Comparison of ENCODE assay signal across 13 cellular contexts in the genomic region with DNA sequence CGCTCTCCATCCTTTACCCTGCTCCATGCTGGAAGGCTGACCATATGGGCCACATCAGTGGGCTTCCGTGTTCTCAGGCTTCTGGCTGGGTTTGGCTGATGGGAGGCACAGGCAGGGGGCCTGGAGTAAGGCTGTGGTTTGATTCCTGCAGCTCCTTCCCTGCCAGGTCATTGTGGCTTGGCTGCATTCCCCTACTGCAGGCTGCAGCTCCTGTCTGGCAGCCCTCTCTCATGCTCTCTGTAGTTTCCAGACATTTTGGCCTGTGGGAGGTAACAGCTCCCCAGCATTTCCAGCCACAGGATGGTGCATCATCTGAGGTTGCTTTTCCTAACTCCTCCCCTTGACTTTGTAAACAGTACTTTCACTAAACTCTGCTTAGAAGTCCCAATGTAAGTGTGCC.
DNase-seq lines count a peak whose midpoint lies in the region; ATAC-seq and TF ChIP-seq lines count a peak whose summit lies in the region.
"Had no signal": no experiment of that assay in that cellular context is flagged by ENCODE, and none has a peak within 500 bp of the region (broad histone marks: within the 10 kb centered on the region; RNA-seq: fewer than 3 reads in every experiment).

No MANE protein-coding gene starts in this region.

- H3K4me1 Mint-ChIP-seq in activated CD4-positive, alpha-beta T cell treated with anti-CD3 and anti-CD28 coated beads for 36 hours: no peaks in the 10 kb centered on the region

- no peak overlapping the region for H3K4me3 Mint-ChIP-seq in activated CD4-positive, alpha-beta T cell treated with anti-CD3 and anti-CD28 coated beads for 36 hours

- H3K27me3 Mint-ChIP-seq in activated CD4-positive, alpha-beta T cell treated with anti-CD3 and anti-CD28 coated beads for 36 hours: peaks cover 2% of the 10 kb centered on the region

- DNase-seq in NCI-H2196 (lab: John Stamatoyannopoulos, UW; ENCODE audit: unreplicated experiment): peak; percentile 11
- no peak for DNase-seq in NCI-H2196 treated with DMSO at 0.1 percent for 48 hours (lab: John Stamatoyannopoulos, UW; ENCODE audit: unreplicated experiment)
- no peak for DNase-seq in RWPE2 (ENCODE audit: low spot score)
- peak; percentile 93 for DNase-seq in fibroblast of mammary gland (ENCODE audit: low read depth)
- DNase-seq in smooth muscle cell of the brain vasculature (ENCODE audit: low read depth, low spot score): peak; percentile 92
- DNase-seq in activated CD4-positive, alpha-beta T cell treated with anti-CD3 and anti-CD28 coated beads for 36 hours: no peak
- no peak for DNase-seq in HuH-7 (ENCODE audit: low spot score)
- DNase-seq: 8988T, NCI-H1694 treated with DMSO at 0.1 percent for 48 hours, sigmoid colon had no signal

- H3K36me3 Mint-ChIP-seq in activated CD4-positive, alpha-beta T cell treated with anti-CD3 and anti-CD28 coated beads for 36 hours (ENCODE audit: low read depth): no peaks in the 10 kb centered on the region

- H3K27me3 ChIP-seq in RWPE2 (ENCODE audit: insufficient read depth, poor library complexity, severe bottlenecking): no peaks in the 10 kb centered on the region
- H3K27me3 ChIP-seq: ascending aorta, sigmoid colon had no signal

- H3K4me1 ChIP-seq in RWPE2 (ENCODE audit: insufficient read depth, poor library complexity, severe bottlenecking): no peaks in the 10 kb centered on the region
- H3K4me1 ChIP-seq: ascending aorta, sigmoid colon had no signal

- H3K9me3 ChIP-seq in RWPE2 (ENCODE audit: severe bottlenecking): no peaks in the 10 kb centered on the region
- H3K9me3 ChIP-seq: ascending aorta, sigmoid colon had no signal

- CTCF ChIA-PET in activated CD4-positive, alpha-beta T cell treated with anti-CD3 and anti-CD28 coated beads for 36 hours (lab: Charles Lee): interaction anchor here (1.5 kb wide), 1 partner anchor 9 kb away, joined by 3 read pairs; no protein-coding TSS in a partner anchor

- intact Hi-C loops in activated CD4-positive, alpha-beta T cell treated with anti-CD3 and anti-CD28 coated beads for 36 hours (cut with DNase I, micrococcal nuclease): no loop called here

- H3K27ac ChIP-seq in RWPE2 (ENCODE audit: poor library complexity, severe bottlenecking): no peak overlapping the region
- H3K27ac ChIP-seq: ascending aorta, sigmoid colon had no signal

- H3K4me3 ChIP-seq in RWPE2 (ENCODE audit: severe bottlenecking) (no peak overlapping the region), fibroblast of mammary gland (ENCODE audit: control insufficient read depth, low read depth, low read length) (no peak overlapping the region)
- H3K4me3 ChIP-seq: ascending aorta, sigmoid colon had no signal

- peak; percentile 19; the same call in 1 of the 3 replicates for ATAC-seq in RWPE2 (ENCODE audit: low read depth)
- ATAC-seq in HG02798 (IDR thresholded peaks at IDR 0.05; ENCODE audit: poor library complexity, unreplicated experiment): no peak
- ATAC-seq in activated CD4-positive, alpha-beta T cell treated with anti-CD3 and anti-CD28 coated beads for 36 hours: no peak
- ATAC-seq: Panc1 had no signal

- no peak overlapping the region for H3K27ac Mint-ChIP-seq in activated CD4-positive, alpha-beta T cell treated with anti-CD3 and anti-CD28 coated beads for 36 hours

- TF ChIP-seq CTCF in RWPE2 (IDR thresholded peaks at IDR 0.05; ENCODE audit: poor library complexity, severe bottlenecking) (no peak), fibroblast of mammary gland (conservative IDR thresholded peaks at IDR 0.05; ENCODE audit: control insufficient read depth, insufficient read depth, low read depth, low read length) (no peak)

- no peaks in the 10 kb centered on the region for H3K36me3 ChIP-seq in RWPE2 (ENCODE audit: low read depth)
- H3K36me3 ChIP-seq: ascending aorta, sigmoid colon had no signal

- no peaks in the 10 kb centered on the region for H3K9me3 Mint-ChIP-seq in activated CD4-positive, alpha-beta T cell treated with anti-CD3 and anti-CD28 coated beads for 36 hours (ENCODE audit: low read depth)

- POLR2A ChIA-PET in activated CD4-positive, alpha-beta T cell treated with anti-CD3 and anti-CD28 coated beads for 36 hours (lab: Charles Lee): no interaction called here

Comparison
In these comparisons a context has a peak if more than half of its experiments do, and no peak if none do; other contexts are left out.
1. DNase-seq: peak in NCI-H2196 (single experiment), fibroblast of mammary gland (single experiment) and smooth muscle cell of the brain vasculature (single experiment); none in NCI-H2196 treated with DMSO at 0.1 percent for 48 hours (single experiment), RWPE2 (single experiment), activated CD4-positive, alpha-beta T cell treated with anti-CD3 and anti-CD28 coated beads for 36 hours (single experiment) and HuH-7 (single experiment).